Comparison of ENCODE assay signal across 8 cellular contexts in the genomic region with DNA sequence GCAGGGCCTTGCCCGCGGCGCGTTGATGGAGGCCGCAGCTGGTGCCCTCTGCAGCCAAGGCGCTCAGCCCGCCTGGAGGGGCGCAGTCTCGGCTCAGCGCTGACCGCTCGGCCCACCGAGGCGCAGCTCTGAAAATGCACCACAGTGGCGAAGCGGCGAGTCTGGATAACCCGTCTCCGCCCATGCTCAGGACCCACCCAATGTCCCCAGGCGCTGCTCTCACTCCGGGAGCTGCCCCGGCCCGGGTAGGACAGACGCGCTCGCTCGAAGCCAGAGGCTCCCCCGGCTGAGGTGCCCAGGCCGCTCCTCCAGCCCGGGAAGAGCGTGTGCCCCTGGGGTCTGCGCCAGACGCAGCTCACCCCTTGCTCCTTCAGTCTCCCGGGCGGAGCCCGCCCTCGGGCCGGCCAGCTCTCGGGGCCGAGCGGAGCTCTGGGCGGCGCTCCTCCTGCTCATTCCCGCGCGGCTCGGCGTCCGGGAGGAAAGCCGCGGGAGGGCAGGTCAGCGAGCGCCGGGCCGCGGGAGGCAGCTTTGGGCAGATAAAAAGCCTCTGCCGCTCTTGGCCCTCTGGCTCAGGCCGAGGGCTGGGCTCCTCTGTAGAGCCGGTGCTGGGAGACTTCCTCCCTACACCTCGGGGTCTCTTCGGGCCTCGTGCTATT. TPM values are rescaled to one million over a fixed set of nuclear protein-coding genes. Genes with fewer than 3 reads are reported as not detected.
DNase-seq lines count a peak whose midpoint lies in the region; ATAC-seq, FAIRE-seq and TF ChIP-seq lines count a peak whose summit lies in the region.

No MANE protein-coding gene starts in this region.

- 2 to 6% methylated on average over 31 to 62 of the region's 62 CpGs for WGBS in body of pancreas, 2 donors

- no peaks in the 10 kb centered on the region for H3K9me1 ChIP-seq in keratinocyte (ENCODE audit: control insufficient read depth, extremely low read depth, insufficient read depth, low read length)

- TF ChIP-seq POLR2A in HCT116 (IDR thresholded peaks at IDR 0.05; ENCODE audit: borderline replicate concordance, extremely low read depth, insufficient read depth, insufficient read length): no peak
- TF ChIP-seq POLR2A in body of pancreas (IDR thresholded peaks at IDR 0.05): no peak

- peak; percentile 25 for DNase-seq in activated CD4-positive, alpha-beta T cell treated with anti-CD3 and anti-CD28 coated beads for 36 hours
- DNase-seq in activated CD4-positive, alpha-beta T cell treated with anti-CD3 and anti-CD28 coated beads, Interleukin-2, amount 50 U/mL, for 4 hours: no peak
- DNase-seq in HCT116 (ENCODE audit: low read depth, low spot score) (no peak), NCI-H460 (ENCODE audit: extremely low read depth, low read depth) (peak; percentile 22), body of pancreas (no peak), keratinocyte (ENCODE audit: low read depth, low spot score) (no peak), UCSD-AML1 (lab: John Stamatoyannopoulos, UW; ENCODE audit: unreplicated experiment) (no peak)
- DNase-seq in stimulated activated naive B cell treated with anti-CD40 and anti-IgM and Interleukin-4, amounts not matched to agents 10 μg/mL and 1 μg/mL and 100 μg/mL, for 72 hours: no peak

- H3K9me3 ChIP-seq in HCT116 (ENCODE audit: control insufficient read depth in 1 of 2, insufficient read depth in 1 of 2, low read depth in 1 of 2, low read length in 2 of 2) (no peaks in the 10 kb centered on the region), body of pancreas (no peaks in the 10 kb centered on the region), keratinocyte (ENCODE audit: control insufficient read depth, low read depth, low read length) (no peaks in the 10 kb centered on the region)

- dilution Hi-C loops in keratinocyte (cut with MboI; ENCODE audit: extremely low pct_ligation_motif_present, low sequenced_read_pairs): no loop called here

- peaks cover 49% of the 10 kb centered on the region for H3K27me3 Mint-ChIP-seq in activated CD4-positive, alpha-beta T cell treated with anti-CD3 and anti-CD28 coated beads for 36 hours
- H3K27me3 Mint-ChIP-seq in stimulated activated naive B cell treated with anti-CD40 and anti-IgM and Interleukin-4, amounts not matched to agents 10 μg/mL and 1 μg/mL and 100 μg/mL, for 72 hours: peaks cover 52 to 59% of the 10 kb centered on the region in 2 donors

- H2AFZ ChIP-seq in HCT116 (ENCODE audit: low read depth, low read length, poor library complexity, severe bottlenecking) (no peak overlapping the region), keratinocyte (ENCODE audit: control insufficient read depth, low read length) (no peak overlapping the region)

- POLR2A ChIA-PET in activated CD4-positive, alpha-beta T cell treated with anti-CD3 and anti-CD28 coated beads for 36 hours (lab: Charles Lee): no interaction called here
- POLR2A ChIA-PET in HCT116 (lab: Charles Lee): no interaction called here

- H3K4me3 ChIP-seq in HCT116 (replicated peaks in 1 of 2; ENCODE audit: low read depth in 1 of 2, low read length in 2 of 2): no peak overlapping the region
- H3K4me3 ChIP-seq in body of pancreas: peak overlapping the region in 1 of 2 donors; percentile 26
- H3K4me3 ChIP-seq in keratinocyte (ENCODE audit: control insufficient read depth in 2 of 3, extremely low read depth in 1 of 3, insufficient read depth in 2 of 3, low read depth in 1 of 3, low read length in 3 of 3): peak overlapping the region; percentile 10 to 59 (median 55)

- no peak for TF ChIP-seq CTCF in HCT116 (IDR thresholded peaks at IDR 0.05 in 2 of 3, conservative IDR thresholded peaks at IDR 0.05 in 1 of 3; ENCODE audit: borderline replicate concordance in 1 of 3, insufficient read depth in 1 of 3, low read depth in 2 of 3, low read length in 2 of 3)
- TF ChIP-seq CTCF in body of pancreas (IDR thresholded peaks at IDR 0.05): peak in 1 of 7 experiments; percentile 3
- peak in 1 of 3 experiments; percentile 4 for TF ChIP-seq CTCF in keratinocyte (optimal IDR thresholded peaks at IDR 0.05 in 1 of 3, IDR thresholded peaks at IDR 0.05 in 1 of 3, conservative IDR thresholded peaks at IDR 0.05 in 1 of 3; ENCODE audit: extremely low read depth in 1 of 3, insufficient read depth in 2 of 3, low read length in 3 of 3)

- H3K79me2 ChIP-seq in HCT116 (ENCODE audit: insufficient read depth, low read length) (no peaks in the 10 kb centered on the region), keratinocyte (ENCODE audit: control insufficient read depth, insufficient read depth, low read length) (no peaks in the 10 kb centered on the region)

- H3K27me3 ChIP-seq in HCT116 (ENCODE audit: insufficient read depth, low read length): no peaks in the 10 kb centered on the region
- H3K27me3 ChIP-seq in body of pancreas: peaks cover 0 to 38% of the 10 kb centered on the region in 2 donors
- H3K27me3 ChIP-seq in keratinocyte (ENCODE audit: control insufficient read depth, extremely low read depth, insufficient read depth, low read length): peaks cover 55% of the 10 kb centered on the region

- RAD21 ChIA-PET in HCT116 (lab: Charles Lee; ENCODE audit: low non-redundant PET in 1 of 2, low total read pairs in 2 of 2, uncharacterized antibody in 2 of 2, unreplicated experiment in 2 of 2): no interaction called here

- CTCF ChIA-PET in activated CD4-positive, alpha-beta T cell treated with anti-CD3 and anti-CD28 coated beads for 36 hours (lab: Charles Lee): interaction anchor here (1.1 to 1.2 kb wide), 2 partner anchors 15 to 166 kb away, joined by 3 read pairs; no protein-coding TSS in a partner anchor
- CTCF ChIA-PET in HCT116 (lab: Charles Lee): no interaction called here

- peaks cover 3 to 5% of the 10 kb centered on the region in 2 experiments; a peak in 2 of 4 replicates for H3K36me3 ChIP-seq in HCT116 (ENCODE audit: control insufficient read depth in 1 of 2, insufficient read depth in 2 of 2, low read length in 2 of 2)
- no peaks in the 10 kb centered on the region for H3K36me3 ChIP-seq in body of pancreas (replicated peaks in 1 of 2; ENCODE audit: insufficient read depth in 1 of 2, low read depth in 2 of 2)
- peaks cover 0 to under 1% of the 10 kb centered on the region in 2 experiments for H3K36me3 ChIP-seq in keratinocyte (ENCODE audit: control insufficient read depth in 2 of 2, extremely low read depth in 1 of 2, insufficient read depth in 2 of 2, low read length in 2 of 2)

- BruUV-seq in HCT116 (replicated peaks; lab: Mats Ljungman, UMichigan): no TSS peak

- no peaks in the 10 kb centered on the region for H4K20me1 ChIP-seq in HCT116 (ENCODE audit: insufficient read depth)
- peaks cover 4% of the 10 kb centered on the region for H4K20me1 ChIP-seq in keratinocyte (ENCODE audit: control insufficient read depth, extremely low read depth, insufficient read depth, low read length)

- H3K9me3 Mint-ChIP-seq in activated CD4-positive, alpha-beta T cell treated with anti-CD3 and anti-CD28 coated beads for 36 hours (ENCODE audit: low read depth): no peaks in the 10 kb centered on the region
- H3K9me3 Mint-ChIP-seq in stimulated activated naive B cell treated with anti-CD40 and anti-IgM and Interleukin-4, amounts not matched to agents 10 μg/mL and 1 μg/mL and 100 μg/mL, for 72 hours: no peaks in the 10 kb centered on the region

- peak overlapping the region; percentile 52 for H3K4me3 Mint-ChIP-seq in activated CD4-positive, alpha-beta T cell treated with anti-CD3 and anti-CD28 coated beads for 36 hours
- H3K4me3 Mint-ChIP-seq in stimulated activated naive B cell treated with anti-CD40 and anti-IgM and Interleukin-4, amounts not matched to agents 10 μg/mL and 1 μg/mL and 100 μg/mL, for 72 hours: peak overlapping the region; percentile 70 to 73

- intact Hi-C loops in activated CD4-positive, alpha-beta T cell treated with anti-CD3 and anti-CD28 coated beads for 36 hours (cut with DNase I, micrococcal nuclease): loop anchor here in 1 of 2 experiments (5.0 kb wide), 1 partner anchor 107 kb away; the partner anchor contains the start of gene PSMD14
- intact Hi-C loops in HCT116 (cut with micrococcal nuclease): no loop called here
- intact Hi-C loops in body of pancreas (cut with DNase I): no loop called here

- H3K36me3 Mint-ChIP-seq in activated CD4-positive, alpha-beta T cell treated with anti-CD3 and anti-CD28 coated beads for 36 hours (ENCODE audit: low read depth): peaks cover 9% of the 10 kb centered on the region
- peaks cover 8 to 9% of the 10 kb centered on the region in 2 donors for H3K36me3 Mint-ChIP-seq in stimulated activated naive B cell treated with anti-CD40 and anti-IgM and Interleukin-4, amounts not matched to agents 10 μg/mL and 1 μg/mL and 100 μg/mL, for 72 hours

- no peaks in the 10 kb centered on the region for H3K4me1 ChIP-seq in HCT116 (ENCODE audit: control insufficient read depth in 1 of 2, insufficient read depth in 2 of 2, low read length in 2 of 2)
- H3K4me1 ChIP-seq in body of pancreas: peaks cover 47% of the 10 kb centered on the region
- peaks cover 11% of the 10 kb centered on the region for H3K4me1 ChIP-seq in keratinocyte (ENCODE audit: control insufficient read depth, extremely low read depth, insufficient read depth, low read length)

- no peak overlapping the region for H3K27ac Mint-ChIP-seq in activated CD4-positive, alpha-beta T cell treated with anti-CD3 and anti-CD28 coated beads for 36 hours
- no peak overlapping the region for H3K27ac Mint-ChIP-seq in stimulated activated naive B cell treated with anti-CD40 and anti-IgM and Interleukin-4, amounts not matched to agents 10 μg/mL and 1 μg/mL and 100 μg/mL, for 72 hours

- peak; percentile 45 for ATAC-seq in activated CD4-positive, alpha-beta T cell treated with anti-CD3 and anti-CD28 coated beads for 36 hours
- ATAC-seq in HCT116 (peak; percentile 23; the same call in 1 of the 2 replicates), body of pancreas (peak; percentile 68)
- peak; percentile 56 to 58 for ATAC-seq in stimulated activated naive B cell treated with anti-CD40 and anti-IgM and Interleukin-4, amounts not matched to agents 10 μg/mL and 1 μg/mL and 100 μg/mL, for 72 hours (replicated peaks)

- no peak overlapping the region for H3K9ac ChIP-seq in HCT116 (ENCODE audit: low read length)
- no peak overlapping the region for H3K9ac ChIP-seq in keratinocyte (ENCODE audit: control insufficient read depth, extremely low read depth, insufficient read depth, low read length)

- H3K4me2 ChIP-seq in HCT116 (ENCODE audit: low read length): no peak overlapping the region
- H3K4me2 ChIP-seq in keratinocyte (ENCODE audit: control insufficient read depth, extremely low read depth, insufficient read depth, low read depth, low read length): peak overlapping the region; percentile 85

- FAIRE-seq in keratinocyte (lab: Jason Lieb, UNC): no peak

- peaks cover 43% of the 10 kb centered on the region for H3K4me1 Mint-ChIP-seq in activated CD4-positive, alpha-beta T cell treated with anti-CD3 and anti-CD28 coated beads for 36 hours
- peaks cover 39 to 58% of the 10 kb centered on the region in 2 donors for H3K4me1 Mint-ChIP-seq in stimulated activated naive B cell treated with anti-CD40 and anti-IgM and Interleukin-4, amounts not matched to agents 10 μg/mL and 1 μg/mL and 100 μg/mL, for 72 hours

- H3K9me2 ChIP-seq in HCT116 (ENCODE audit: insufficient read depth): no peaks in the 10 kb centered on the region

- no peak overlapping the region for H3K27ac ChIP-seq in HCT116 (ENCODE audit: low read depth, low read length)
- H3K27ac ChIP-seq in body of pancreas: no peak overlapping the region
- H3K27ac ChIP-seq in keratinocyte (ENCODE audit: control insufficient read depth, insufficient read depth, low read length): no peak overlapping the region

- TF ChIP-seq RAD21 in HCT116 (IDR thresholded peaks at IDR 0.05; ENCODE audit: low read depth): no peak

RNA-seq across cellular contexts. Expression of gene TBR1, which starts 1.6 kb away (rescaled TPM):
- total RNA-seq in activated CD4-positive, alpha-beta T cell treated with anti-CD3 and anti-CD28 coated beads for 36 hours: under 1 TPM in 1 of 2 experiments, not detected in 1; 0.04 TPM
- total RNA-seq in HCT116 (2021; ENCODE audit: unreplicated experiment) (0.17 TPM), body of pancreas (not detected)
- polyA plus RNA-seq in HCT116 (2012): 0.06 and 0.13 TPM in 2 replicates
- 0.05 TPM in 1 of 2 replicates, not detected in the other for total RNA-seq in NCI-H460 (2014; rRNA removed; shearing (Covaris generic))
- not detected in 2 replicates for polyA plus RNA-seq in NCI-H460 (2014; cell fraction: nucleus; rRNA removed)
- 0.03 TPM in 1 of 3 replicates, not detected in the others for polyA plus RNA-seq in keratinocyte
- not detected for polyA plus RNA-seq in keratinocyte (2011; ENCODE audit: low read depth)
- polyA plus RNA-seq in keratinocyte (2011; cell fraction: cytosol; rRNA removed): not detected in 2 replicates
- polyA plus RNA-seq in keratinocyte (2011; cell fraction: nucleus; rRNA removed): 0.17 and 0.18 TPM in 2 replicates
- polyA plus RNA-seq in keratinocyte (2012; ENCODE audit: low replicate concordance): 0.06 TPM in 1 of 2 replicates, not detected in the other
- 0.03 TPM in 2 of 3 replicates, not detected in the other for polyA minus RNA-seq in keratinocyte
- polyA minus RNA-seq in keratinocyte (2011; cell fraction: cytosol; rRNA and poly(A)+ RNA removed): not detected
- 0.21 and 0.54 TPM in 2 replicates for polyA minus RNA-seq in keratinocyte (2011; cell fraction: nucleus; rRNA and poly(A)+ RNA removed)

Comparison
In these comparisons a context has a peak if more than half of its experiments do, and no peak if none do; other contexts are left out.
1. DNase-seq: peak in activated CD4-positive, alpha-beta T cell treated with anti-CD3 and anti-CD28 coated beads for 36 hours (single experiment) and NCI-H460 (single experiment); none in activated CD4-positive, alpha-beta T cell treated with anti-CD3 and anti-CD28 coated beads, Interleukin-2, amount 50 U/mL, for 4 hours (0 of 2), HCT116 (single experiment), body of pancreas (0 of 4), keratinocyte (single experiment), stimulated activated naive B cell treated with anti-CD40 and anti-IgM and Interleukin-4, amounts not matched to agents 10 μg/mL and 1 μg/mL and 100 μg/mL, for 72 hours (single experiment) and UCSD-AML1 (single experiment).
2. H3K4me3 ChIP-seq: peak in keratinocyte (3 of 3); none in HCT116 (0 of 2).
3. Peak in every context shown above with its lines, with median percentiles within 50 percentile points of each other: ATAC-seq.